Comparison of ENCODE assay signal across 10 cellular contexts in the genomic region with DNA sequence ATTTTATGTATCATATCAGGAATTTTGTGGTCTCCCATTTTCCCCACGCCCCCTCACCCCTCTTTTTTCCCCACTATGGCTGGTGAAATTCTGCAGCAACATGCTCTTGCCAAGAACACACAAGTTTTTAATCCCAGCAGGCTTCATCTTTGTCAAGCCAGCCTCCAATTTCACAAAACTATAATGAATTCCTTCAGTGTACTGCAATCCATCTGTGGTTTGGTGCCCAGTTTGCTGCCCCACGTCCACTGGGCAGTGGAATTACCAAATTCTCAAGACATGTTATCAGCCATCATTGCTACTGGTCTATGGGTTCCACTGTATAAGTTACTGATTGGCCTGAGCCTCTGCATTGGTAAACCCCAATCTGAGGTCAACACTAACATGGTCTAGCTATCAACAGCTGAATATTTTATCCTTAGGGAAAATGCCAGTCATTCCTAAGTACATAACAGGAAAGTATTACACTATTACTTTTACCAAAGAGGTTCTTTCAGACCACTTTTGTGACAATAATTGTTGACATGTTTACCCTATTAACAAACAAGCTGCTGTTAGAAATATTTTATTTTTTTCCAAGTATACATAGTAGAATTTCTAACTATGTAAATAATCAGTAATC. TPM values are rescaled to one million over a fixed set of nuclear protein-coding genes. Genes with fewer than 3 reads are reported as not detected.
DNase-seq lines count a peak whose midpoint lies in the region; ATAC-seq, FAIRE-seq and TF ChIP-seq lines count a peak whose summit lies in the region.
"Had no signal": no experiment of that assay in that cellular context is flagged by ENCODE, and none has a peak within 500 bp of the region (broad histone marks: within the 10 kb centered on the region; RNA-seq: fewer than 3 reads in every experiment).

No MANE protein-coding gene starts in this region.

- H4K5ac ChIP-seq in mesendoderm (ENCODE audit: low read length): no peak overlapping the region

- peak overlapping the region; percentile 80 for H2AFZ ChIP-seq in K562 (ENCODE audit: low read depth, low read length)

- H3K9me1 ChIP-seq in K562 (ENCODE audit: control insufficient read depth, insufficient read depth, low read length): no peaks in the 10 kb centered on the region

- no peaks in the 10 kb centered on the region for H3K27me3 Mint-ChIP-seq in activated CD8-positive, alpha-beta T cell treated with anti-CD3 and anti-CD28 coated beads for 36 hours
- H3K27me3 Mint-ChIP-seq in activated CD8-positive, alpha-beta T cell treated with anti-CD3 and anti-CD28 coated beads, Interleukin-2, amount 10 ng/mL, durations not matched to agents 7 days and 5 days (ENCODE audit: low read depth): no peaks in the 10 kb centered on the region
- H3K27me3 Mint-ChIP-seq: activated naive CD8-positive, alpha-beta T cell had no signal

- POLR2A ChIA-PET in activated CD8-positive, alpha-beta T cell treated with anti-CD3 and anti-CD28 coated beads for 36 hours (lab: Charles Lee): interaction anchor here (1.4 to 3.4 kb wide), 2 partner anchors 17 to 47 kb away, joined by 4 to 31 read pairs; no protein-coding TSS in a partner anchor
- POLR2A ChIA-PET in activated CD8-positive, alpha-beta T cell treated with anti-CD3 and anti-CD28 coated beads, Interleukin-2, amount 10 ng/mL, durations not matched to agents 7 days and 5 days (lab: Charles Lee): no interaction called here
- POLR2A ChIA-PET in K562 (lab: Yijun Ruan, JAX): interaction anchor here (1.1 to 1.5 kb wide), 5 partner anchors 9 to 183 kb away, joined by 3 to 9 read pairs (median 4); no protein-coding TSS in a partner anchor

- peak overlapping the region; percentile 91 for H3K27ac Mint-ChIP-seq in activated CD8-positive, alpha-beta T cell treated with anti-CD3 and anti-CD28 coated beads for 36 hours
- H3K27ac Mint-ChIP-seq in activated CD8-positive, alpha-beta T cell treated with anti-CD3 and anti-CD28 coated beads, Interleukin-2, amount 10 ng/mL, durations not matched to agents 7 days and 5 days: no peak overlapping the region

- H3K79me1 ChIP-seq in mesendoderm (ENCODE audit: low read length): no peaks in the 10 kb centered on the region

- peaks cover 5% of the 10 kb centered on the region; the same call in 1 of the 3 replicates for H3K36me3 ChIP-seq in K562 (ENCODE audit: control insufficient read depth, insufficient read depth, low read length)
- H3K36me3 ChIP-seq in mesendoderm (ENCODE audit: control insufficient read depth, insufficient read depth, low read length): no peaks in the 10 kb centered on the region
- H3K36me3 ChIP-seq in tibial artery: no peaks in the 10 kb centered on the region

- H3K27me3 ChIP-seq in K562 (ENCODE audit: control insufficient read depth in 2 of 2, insufficient read depth in 2 of 2, low read length in 2 of 2) (no peaks in the 10 kb centered on the region), mesendoderm (ENCODE audit: insufficient read depth, low read length, poor library complexity) (no peaks in the 10 kb centered on the region), tibial artery (no peaks in the 10 kb centered on the region)

- no peak for DNase-seq in activated CD8-positive, alpha-beta T cell treated with anti-CD3 and anti-CD28 coated beads for 36 hours
- no peak for DNase-seq in activated CD8-positive, alpha-beta T cell treated with anti-CD3 and anti-CD28 coated beads, Interleukin-2, amount 10 ng/mL, durations not matched to agents 7 days and 5 days
- DNase-seq in K562 (ENCODE audit: extremely low read depth in 1 of 4, low spot score in 3 of 4) (no peak), mesendoderm (no peak), tibial artery (no peak), SIG-M5 treated with dmso at 0.1 percent for 504 hours (lab: John Stamatoyannopoulos, UW; ENCODE audit: unreplicated experiment) (no peak)
- DNase-seq in activated CD8-positive, alpha-beta memory T cell treated with anti-CD3 and anti-CD28 coated beads for 24 hours: no peak
- DNase-seq: stimulated activated naive CD4-positive, alpha-beta T cell treated with Interleukin-2 at 50 U/mL for 16 hours had no signal

- H3K4me2 ChIP-seq in K562 (ENCODE audit: insufficient read depth, low read length): peak overlapping the region; percentile 82
- no peak overlapping the region for H3K4me2 ChIP-seq in mesendoderm (ENCODE audit: low read length)

- H4K20me1 ChIP-seq in K562 (replicated peaks; ENCODE audit: control insufficient read depth, insufficient read depth, low read length): 0 out of 2 replicates have a peak, but pooled peaks cover 6% of the 10 kb centered on the region

- no TSS peak for BruUV-seq in K562 (replicated peaks; lab: Mats Ljungman, UMichigan)

- H3K36me3 Mint-ChIP-seq in activated CD8-positive, alpha-beta T cell treated with anti-CD3 and anti-CD28 coated beads for 36 hours (ENCODE audit: low read depth): peaks cover 27% of the 10 kb centered on the region
- peaks cover 22% of the 10 kb centered on the region for H3K36me3 Mint-ChIP-seq in activated CD8-positive, alpha-beta T cell treated with anti-CD3 and anti-CD28 coated beads, Interleukin-2, amount 10 ng/mL, durations not matched to agents 7 days and 5 days (ENCODE audit: low read depth)
- H3K36me3 Mint-ChIP-seq: activated naive CD8-positive, alpha-beta T cell had no signal

- peak overlapping the region; percentile 61 for H3K18ac ChIP-seq in mesendoderm (ENCODE audit: low read length)

- peaks cover 13% of the 10 kb centered on the region for H3K4me1 Mint-ChIP-seq in activated CD8-positive, alpha-beta T cell treated with anti-CD3 and anti-CD28 coated beads for 36 hours (ENCODE audit: low read depth)
- peaks cover 22% of the 10 kb centered on the region for H3K4me1 Mint-ChIP-seq in activated CD8-positive, alpha-beta T cell treated with anti-CD3 and anti-CD28 coated beads, Interleukin-2, amount 10 ng/mL, durations not matched to agents 7 days and 5 days (ENCODE audit: low read depth)

- CTCF ChIA-PET in activated CD8-positive, alpha-beta T cell treated with anti-CD3 and anti-CD28 coated beads for 36 hours (lab: Charles Lee): interaction anchor here (1.5 to 4.5 kb wide), 2 partner anchors 28 to 123 kb away, joined by 5 to 42 read pairs; no protein-coding TSS in a partner anchor
- CTCF ChIA-PET in activated CD8-positive, alpha-beta T cell treated with anti-CD3 and anti-CD28 coated beads, Interleukin-2, amount 10 ng/mL, durations not matched to agents 7 days and 5 days (lab: Charles Lee): interaction anchor here (1.0 to 5.4 kb wide), 6 partner anchors 12 to 224 kb away, joined by 3 to 82 read pairs (median 4); no protein-coding TSS in a partner anchor
- CTCF ChIA-PET in K562 (lab: Yijun Ruan, JAX; ENCODE audit: low intra/inter-chr PET ratio): no interaction called here

- H2BK120ac ChIP-seq in mesendoderm (ENCODE audit: low read depth, low read length): peak overlapping the region; percentile 85

- H4K8ac ChIP-seq in mesendoderm (ENCODE audit: low read depth, low read length): no peak overlapping the region

- in situ Hi-C loops in K562 (cut with MboI): no loop called here

- H2BK5ac ChIP-seq in mesendoderm (ENCODE audit: low read length): peak overlapping the region; percentile 47

- no peak for ATAC-seq in activated CD8-positive, alpha-beta T cell treated with anti-CD3 and anti-CD28 coated beads for 36 hours
- ATAC-seq in activated CD8-positive, alpha-beta T cell treated with anti-CD3 and anti-CD28 coated beads, Interleukin-2, amount 10 ng/mL, durations not matched to agents 7 days and 5 days: no peak
- no peak for ATAC-seq in K562
- no peak for ATAC-seq in GM19351 (IDR thresholded peaks at IDR 0.05; ENCODE audit: unreplicated experiment)

- FAIRE-seq in K562 (lab: Jason Lieb, UNC): no peak

- no peak for TF ChIP-seq POLR2A in K562 (conservative IDR thresholded peaks at IDR 0.05)

- H3K9me3 ChIP-seq in K562 (replicated peaks; ENCODE audit: control insufficient read depth, insufficient read depth, low read depth, low read length): no peaks in the 10 kb centered on the region
- no peaks in the 10 kb centered on the region for H3K9me3 ChIP-seq in tibial artery

- TF ChIP-seq EP300 in K562 (IDR thresholded peaks at IDR 0.05; ENCODE audit: low read length): no peak

- TF ChIP-seq RAD21 in K562 (CRISPR knock-in tag; conservative IDR thresholded peaks at IDR 0.05 in 1 of 2, IDR thresholded peaks at IDR 0.05 in 1 of 2): no peak

- H2AK5ac ChIP-seq in mesendoderm (ENCODE audit: low read length): peak overlapping the region; percentile 54

- no peak overlapping the region for H3K23ac ChIP-seq in mesendoderm (ENCODE audit: low read length)

- no peak overlapping the region for H3K4me3 ChIP-seq in K562
- no peak overlapping the region for H3K4me3 ChIP-seq in mesendoderm (ENCODE audit: low read length)
- H3K4me3 ChIP-seq in tibial artery: no peak overlapping the region

- H2BK15ac ChIP-seq in mesendoderm (replicated peaks; ENCODE audit: low read depth): no peak overlapping the region

- H3K4me1 ChIP-seq in K562 (replicated peaks in 1 of 2; ENCODE audit: control insufficient read depth in 2 of 2, insufficient read depth in 2 of 2, low read length in 2 of 2) (peaks cover 3 to 32% of the 10 kb centered on the region in 2 experiments; a peak in 4 of 5 replicates), mesendoderm (ENCODE audit: control insufficient read depth, low read depth, low read length) (peaks cover 2% of the 10 kb centered on the region), tibial artery (peaks cover 0 to 22% (median 9%) of the 10 kb centered on the region in 4 donors)

- no peak for TF ChIP-seq CTCF in activated CD8-positive, alpha-beta T cell treated with anti-CD3 and anti-CD28 coated beads for 36 hours (IDR thresholded peaks at IDR 0.05)
- TF ChIP-seq CTCF in K562 (IDR thresholded peaks at IDR 0.05 in 2 of 3, conservative IDR thresholded peaks at IDR 0.05 in 1 of 3; ENCODE audit: insufficient read depth in 2 of 3, low read depth in 1 of 3, low read length in 3 of 3) (no peak), tibial artery (IDR thresholded peaks at IDR 0.05) (no peak)

- 46% methylated on average over 2 of the region's 2 CpGs for WGBS in K562 (ENCODE audit: insufficient coverage, low coverage, missing lambda C conversion rate)
- no CpG with 5 or more reads among the region's 2 CpGs for WGBS in mesendoderm (ENCODE audit: extremely low coverage, insufficient coverage, low lambda C conversion rate)

- H3K79me2 ChIP-seq in K562 (ENCODE audit: control insufficient read depth, insufficient read depth, low read length): peaks cover 34% of the 10 kb centered on the region
- peaks cover 30% of the 10 kb centered on the region for H3K79me2 ChIP-seq in mesendoderm (ENCODE audit: control insufficient read depth, insufficient read depth, low read length)

- intact Hi-C loops in activated CD8-positive, alpha-beta T cell treated with anti-CD3 and anti-CD28 coated beads for 36 hours (cut with micrococcal nuclease): no loop called here
- intact Hi-C loops in K562 (cut with micrococcal nuclease) (no loop called here), tibial artery (cut with DNase I; ENCODE audit: low total_unique reads) (no loop called here)

- H3K9ac ChIP-seq in K562 (ENCODE audit: insufficient read depth in 1 of 2, low read depth in 2 of 2, low read length in 2 of 2) (peak overlapping the region in 1 of 2 experiments; percentile 90; a peak in 2 of 4 replicates), mesendoderm (ENCODE audit: low read length) (no peak overlapping the region)

- H3K56ac ChIP-seq in mesendoderm (ENCODE audit: low read length): no peak overlapping the region

- H3K27ac ChIP-seq in K562 (ENCODE audit: extremely low read depth, low read depth, low read length) (peak overlapping the region; percentile 99), mesendoderm (ENCODE audit: low read depth, low read length) (peak overlapping the region; percentile 78), tibial artery (peak overlapping the region; percentile 94 to 97)

- H3K9me3 Mint-ChIP-seq in activated CD8-positive, alpha-beta T cell treated with anti-CD3 and anti-CD28 coated beads for 36 hours: no peaks in the 10 kb centered on the region
- H3K9me3 Mint-ChIP-seq in activated CD8-positive, alpha-beta T cell treated with anti-CD3 and anti-CD28 coated beads, Interleukin-2, amount 10 ng/mL, durations not matched to agents 7 days and 5 days (ENCODE audit: insufficient read depth): no peaks in the 10 kb centered on the region

- H3K4ac ChIP-seq in mesendoderm (ENCODE audit: low read depth, low read length): no peak overlapping the region

- H3K4me3 Mint-ChIP-seq in activated CD8-positive, alpha-beta T cell treated with anti-CD3 and anti-CD28 coated beads for 36 hours: no peak overlapping the region
- H3K4me3 Mint-ChIP-seq in activated CD8-positive, alpha-beta T cell treated with anti-CD3 and anti-CD28 coated beads, Interleukin-2, amount 10 ng/mL, durations not matched to agents 7 days and 5 days: no peak overlapping the region

RNA-seq across cellular contexts. Expression of a gene that starts 1.7 kb away (rescaled TPM):
- total RNA-seq in activated CD8-positive, alpha-beta T cell treated with anti-CD3 and anti-CD28 coated beads for 36 hours: 10 to 100 TPM; 57.5 to 61.2 TPM
- total RNA-seq in activated CD8-positive, alpha-beta T cell treated with anti-CD3 and anti-CD28 coated beads, Interleukin-2, amount 10 ng/mL, durations not matched to agents 7 days and 5 days: 100 to 1,000 TPM; 110 to 115 TPM
- 475 and 1,498 TPM in 2 replicates for total RNA-seq in K562 (2011; cell fraction: chromatin; rRNA removed; ENCODE audit: low replicate concordance)
- 202 and 279 TPM in 2 replicates for total RNA-seq in K562 (2011; cell fraction: nucleolus; rRNA removed)
- 517 and 758 TPM in 2 replicates for total RNA-seq in K562 (2011; cell fraction: nucleoplasm; rRNA removed)
- total RNA-seq in K562 (2014; rRNA removed): 230 and 307 TPM in 2 replicates
- total RNA-seq in K562 (2014; rRNA removed; fragmentation: Illumina TruSeq; extraction: Trizol): 340 and 386 TPM in 2 replicates
- 269 and 309 TPM in 2 replicates for total RNA-seq in K562 (2015; rRNA removed; fragmentation: Illumina TruSeq; extraction: Trizol)
- total RNA-seq in K562 (2021): 281 and 340 TPM in 2 replicates
- 681 and 990 TPM in 2 replicates for polyA plus RNA-seq in K562 (2011; rRNA removed)
- polyA plus RNA-seq in K562 (2011; cell fraction: cytosol; rRNA removed): 509 and 566 TPM in 2 replicates
- polyA plus RNA-seq in K562 (2011; cell fraction: nucleus; rRNA removed): 499 and 568 TPM in 2 replicates
- 259 and 286 TPM in 2 replicates for polyA plus RNA-seq in K562 (2012)
- 445 and 542 TPM in 2 replicates for polyA plus RNA-seq in K562 (2014; fragmentation: Illumina TruSeq; extraction: Trizol)
- 100 to 1,000 TPM in 1 of 2 experiments, 10 to 100 TPM in 1; 41.3 to 129 TPM for polyA plus RNA-seq in K562 (2014; fragmentation: Nextera tagmentation; extraction: Ambion mirVana)
- polyA plus RNA-seq in K562 (2014; rRNA removed): 304 TPM in 2 replicates
- polyA minus RNA-seq in K562 (2011; rRNA and poly(A)+ RNA removed): 1,181 and 1,573 TPM in 2 replicates
- 387 and 658 TPM in 2 replicates for polyA minus RNA-seq in K562 (2011; cell fraction: cytosol; rRNA and poly(A)+ RNA removed)
- 394 and 431 TPM in 2 replicates for polyA minus RNA-seq in K562 (2011; cell fraction: nucleus; rRNA and poly(A)+ RNA removed)
- 91.1 TPM for polyA plus RNA-seq in mesendoderm (2013, experiment 1 of 2)
- 90.1 TPM for polyA plus RNA-seq in mesendoderm (2013, experiment 2 of 2)
